Comparison of ENCODE assay signal across 9 cellular contexts in genomic region chr13:46831588-46832194, GRCh38. TPM values are rescaled to one million over a fixed set of nuclear protein-coding genes. Genes with fewer than 3 reads are reported as not detected.
DNase-seq lines count a peak whose midpoint lies in the region; ATAC-seq and TF ChIP-seq lines count a peak whose summit lies in the region.
"Had no signal": no experiment of that assay in that cellular context is flagged by ENCODE, and none has a peak within 500 bp of the region (broad histone marks: within the 10 kb centered on the region; RNA-seq: fewer than 3 reads in every experiment).

No MANE protein-coding gene starts in this region.

- H3K36me3 ChIP-seq in BE2C (no peaks in the 10 kb centered on the region), prostate gland (no peaks in the 10 kb centered on the region)
- H3K36me3 ChIP-seq: neutrophil had no signal

- DNase-seq in BE2C (peak; percentile 47), NCI-H2081 (lab: John Stamatoyannopoulos, UW) (peak; percentile 17 to 54), foreskin keratinocyte (peak in 1 of 2 donors; percentile 29), prostate gland (ENCODE audit: low spot score) (peak; percentile 10)
- peak; percentile 50 for DNase-seq in activated CD4-positive, alpha-beta T cell treated with anti-CD3 and anti-CD28 coated beads for 48 hours

- 17% methylated on average over 5 of the region's 5 CpGs for WGBS in prostate gland

- no peak overlapping the region for H3K4me3 ChIP-seq in BE2C (ENCODE audit: low read depth, low read length)
- no peak overlapping the region for H3K4me3 ChIP-seq in GM12875 (ENCODE audit: low read depth, low read length)
- no peak overlapping the region for H3K4me3 ChIP-seq in prostate gland

- H3K9me3 ChIP-seq in BE2C (no peaks in the 10 kb centered on the region), prostate gland (no peaks in the 10 kb centered on the region)
- H3K9me3 ChIP-seq: neutrophil had no signal

- TF ChIP-seq CTCF in BE2C (IDR thresholded peaks at IDR 0.05; ENCODE audit: low read depth, low read length) (peak; percentile 80), GM12875 (IDR thresholded peaks at IDR 0.05; ENCODE audit: borderline replicate concordance, insufficient read depth, low read depth, low read length) (peak; percentile 41; the same call in 1 of the 2 replicates), foreskin keratinocyte (conservative IDR thresholded peaks at IDR 0.05) (peak; percentile 92), prostate gland (IDR thresholded peaks at IDR 0.05) (peak; percentile 23 to 66 (median 58))

- no peak overlapping the region for H3K27ac ChIP-seq in foreskin keratinocyte
- H3K27ac ChIP-seq in prostate gland, result no peak overlapping the region
- H3K27ac ChIP-seq: neutrophil had no signal

- ATAC-seq in foreskin keratinocyte (peak; percentile 37), HG02938 (IDR thresholded peaks at IDR 0.05; ENCODE audit: unreplicated experiment) (no peak)
- ATAC-seq in activated CD4-positive, CD25-positive, alpha-beta regulatory T cell treated with anti-CD3 and anti-CD28 coated beads, Interleukin-2, amount 50 U/mL, for 24 hours, result no peak

- TF ChIP-seq POLR2A in prostate gland (IDR thresholded peaks at IDR 0.05), result no peak

- H3K27me3 ChIP-seq in BE2C, result no peaks in the 10 kb centered on the region
- no peaks in the 10 kb centered on the region for H3K27me3 ChIP-seq in foreskin keratinocyte
- H3K27me3 ChIP-seq in prostate gland (replicated peaks; ENCODE audit: insufficient read depth), result no peaks in the 10 kb centered on the region
- H3K27me3 ChIP-seq: neutrophil had no signal

- H3K4me1 ChIP-seq in BE2C (no peaks in the 10 kb centered on the region), foreskin keratinocyte (no peaks in the 10 kb centered on the region), prostate gland (replicated peaks) (no peaks in the 10 kb centered on the region)

- intact Hi-C loops in prostate gland (cut with DNase I), result loop anchor here (2.0 kb wide), 1 partner anchor 945 kb away; no protein-coding TSS in a partner anchor

RNA-seq across cellular contexts. Expression of gene ESD, which starts 34.7 kb away (rescaled TPM):
- polyA plus RNA-seq in BE2C (2012; ENCODE audit: insufficient read depth, insufficient read length, low read depth), result 101 TPM
- total RNA-seq in foreskin keratinocyte (138 and 140 TPM in 2 replicates), prostate gland (10 to 100 TPM; 88.2 to 90.3 TPM)
- 138 and 160 TPM in 2 replicates for polyA plus RNA-seq in foreskin keratinocyte

Comparison
In these comparisons a context has a peak if more than half of its experiments do, and no peak if none do; other contexts are left out.
1. CTCF ChIP-seq: peak in every context shown above with its lines; median percentile 92 in foreskin keratinocyte; 80 in BE2C; 58 in prostate gland; 41 in GM12875.